ENCODE assay signal across 28 cellular contexts in genomic region chr2:99944019-99944418, GRCh38.
"Had no signal": no experiment of that assay in that cellular context is flagged by ENCODE, and none has a peak within 500 bp of the region (broad histone marks: within the 10 kb centered on the region; RNA-seq: fewer than 3 reads in every experiment).

No MANE protein-coding gene starts in this region.

- H3K27ac ChIP-seq: brain microvascular endothelial cell, coronary artery, dorsolateral prefrontal cortex, foreskin keratinocyte, gastrocnemius medialis had no signal

- H3K27me3 ChIP-seq: brain microvascular endothelial cell, dorsolateral prefrontal cortex, foreskin keratinocyte, gastrocnemius medialis had no signal

- H3K9me3 Mint-ChIP-seq: activated CD8-positive, alpha-beta T cell treated with anti-CD3 and anti-CD28 coated beads for 36 hours; activated T-cell treated with anti-CD3 and anti-CD28 coated beads, Interleukin-2, amount 50 U/mL, for 4 hours; activated T-helper 17 cell treated with anti-CD3 and anti-CD28 coated beads, Interleukin-2, amount 50 U/mL, for 72 hours; central memory CD8-positive, alpha-beta T cell; endodermal cell had no signal

- H3K4me1 ChIP-seq: foreskin keratinocyte, gastrocnemius medialis had no signal

- ATAC-seq: activated CD8-positive, alpha-beta T cell treated with anti-CD3 and anti-CD28 coated beads for 36 hours; activated T-cell treated with anti-CD3 and anti-CD28 coated beads, Interleukin-2, amount 50 U/mL, for 4 hours; activated T-helper 17 cell treated with anti-CD3 and anti-CD28 coated beads, Interleukin-2, amount 50 U/mL, for 72 hours; esophagus mucosa; foreskin keratinocyte; gastrocnemius medialis had no signal

- H3K9me3 ChIP-seq: gastrocnemius medialis had no signal

- H3K27me3 Mint-ChIP-seq: activated CD8-positive, alpha-beta T cell treated with anti-CD3 and anti-CD28 coated beads for 36 hours; activated naive CD8-positive, alpha-beta T cell; central memory CD8-positive, alpha-beta T cell; dendritic cell treated with granulocyte-macrophage colony-stimulating factor and Interleukin-4, amounts not matched to agents 40 ng/mL and 50 ng/mL, for 4 days had no signal

- H3K4me3 Mint-ChIP-seq: activated CD8-positive, alpha-beta T cell treated with anti-CD3 and anti-CD28 coated beads for 36 hours; activated naive CD8-positive, alpha-beta T cell; activated T-cell treated with anti-CD3 and anti-CD28 coated beads, Interleukin-2, amount 50 U/mL, for 4 hours; activated T-helper 17 cell treated with anti-CD3 and anti-CD28 coated beads, Interleukin-2, amount 50 U/mL, for 72 hours; central memory CD8-positive, alpha-beta T cell; dendritic cell treated with granulocyte-macrophage colony-stimulating factor and Interleukin-4, amounts not matched to agents 40 ng/mL and 50 ng/mL, for 4 days; endodermal cell had no signal

- DNase-seq: activated CD4-positive, alpha-beta T cell treated with anti-CD3 and anti-CD28 coated beads for 4 hours; activated CD4-positive, alpha-beta T cell treated with anti-CD3 and anti-CD28 coated beads, Interleukin-2, amount 50 U/mL, for 1 hour; activated CD4-positive, alpha-beta T cell treated with anti-CD3 and anti-CD28 coated beads, Interleukin-2, amount 50 U/mL, for 48 hours; activated CD4-positive, CD25-positive, alpha-beta regulatory T cell; activated CD4-positive, CD25-positive, alpha-beta regulatory T cell treated with anti-CD3 and anti-CD28 coated beads, Interleukin-2, amount 50 U/mL, for 72 hours; activated CD8-positive, alpha-beta memory T cell treated with anti-CD3 and anti-CD28 coated beads for 24 hours; activated CD8-positive, alpha-beta T cell treated with anti-CD3 and anti-CD28 coated beads for 36 hours; activated effector memory CD4-positive, alpha-beta T cell treated with Interleukin-2 at 50 U/mL for 16 hours; activated gamma-delta T cell treated with Interleukin-2 at 50 U/mL for 16 hours; activated naive CD4-positive, alpha-beta T cell treated with anti-CD3 and anti-CD28 coated beads, Interleukin-2, amount 50 U/mL, for 16 hours; activated naive CD4-positive, alpha-beta T cell treated with Interleukin-2 at 50 U/mL for 16 hours; activated T-cell treated with anti-CD3 and anti-CD28 coated beads, Interleukin-2, amount 50 U/mL, for 4 hours; amniotic stem cell; anterior cingulate cortex; brain microvascular endothelial cell; dorsolateral prefrontal cortex; effector memory CD4-positive, alpha-beta T cell; endodermal cell; foreskin keratinocyte; gastrocnemius medialis; glutamatergic neuron; T-helper 2 cell had no signal

- H3K4me1 Mint-ChIP-seq: activated T-helper 17 cell treated with anti-CD3 and anti-CD28 coated beads, Interleukin-2, amount 50 U/mL, for 72 hours; central memory CD8-positive, alpha-beta T cell had no signal

- H3K4me3 ChIP-seq: coronary artery, dorsolateral prefrontal cortex, gastrocnemius medialis had no signal

- H3K27ac Mint-ChIP-seq: activated CD8-positive, alpha-beta T cell treated with anti-CD3 and anti-CD28 coated beads for 36 hours; activated naive CD8-positive, alpha-beta T cell; activated T-helper 17 cell treated with anti-CD3 and anti-CD28 coated beads, Interleukin-2, amount 50 U/mL, for 72 hours; dendritic cell treated with granulocyte-macrophage colony-stimulating factor and Interleukin-4, amounts not matched to agents 40 ng/mL and 50 ng/mL, for 4 days; endodermal cell had no signal
